Comparison of ENCODE assay signal across 10 cellular contexts in the genomic region with DNA sequence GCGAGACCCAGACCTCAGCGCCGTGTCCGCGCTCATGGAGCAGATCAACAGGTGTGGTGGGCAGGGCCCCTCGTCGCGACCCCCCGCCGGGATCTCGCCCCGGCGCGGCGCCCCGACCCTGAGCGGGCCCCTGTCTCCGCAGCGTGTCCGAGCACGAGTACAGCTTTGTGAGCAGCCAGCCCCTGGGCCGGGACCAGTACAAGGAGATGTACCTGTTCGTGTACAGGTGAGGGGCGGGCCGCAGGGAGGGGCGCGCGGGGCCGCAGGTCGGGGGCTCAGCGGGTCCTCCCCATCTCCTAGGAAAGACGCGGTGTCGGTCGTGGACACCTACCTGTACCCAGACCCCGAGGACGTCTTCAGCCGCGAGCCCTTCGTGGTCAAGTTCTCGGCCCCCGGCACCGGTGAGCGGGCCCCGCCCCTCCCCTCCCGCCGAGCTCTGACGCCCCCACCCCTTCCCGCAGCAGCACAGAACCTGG. TPM values are rescaled to one million over a fixed set of nuclear protein-coding genes. Genes with fewer than 3 reads are reported as not detected.
A peak's percentile ranks its signal among the peaks of the same experiment; 100 is the strongest.
DNase-seq lines count a peak whose midpoint lies in the region; ATAC-seq and TF ChIP-seq lines count a peak whose summit lies in the region.
"Had no signal": no experiment of that assay in that cellular context is flagged by ENCODE, and none has a peak within 500 bp of the region (broad histone marks: within the 10 kb centered on the region; RNA-seq: fewer than 3 reads in every experiment).

No MANE protein-coding gene starts in this region.

- peak overlapping the region; percentile 28 for H3K4me3 ChIP-seq in cardiac muscle cell
- peak overlapping the region; percentile 46 for H3K4me3 ChIP-seq in iPS-15b (ENCODE audit: low read depth, low read length)
- H3K4me3 ChIP-seq in stomach, result peak overlapping the region in 3 of 4 donors; percentile 22 to 34 (median 25)
- peak overlapping the region in 1 of 2 donors; percentile 51 for H3K4me3 ChIP-seq in ascending aorta

- 2 to 8% (median 6%) methylated on average over 23 to 49 of the region's 49 CpGs for WGBS in stomach, 5 donors

- intact Hi-C loops in Right ventricle myocardium superior (cut with DNase I), result no loop called here
- intact Hi-C loops in stomach (cut with DNase I; ENCODE audit: low total_unique reads), result no loop called here
- intact Hi-C loops in ascending aorta (cut with DNase I), result no loop called here

- H3K9me3 ChIP-seq in cardiac muscle cell (ENCODE audit: low read depth), result no peaks in the 10 kb centered on the region
- H3K9me3 ChIP-seq in iPS-15b (ENCODE audit: control insufficient read depth, insufficient read depth, low read length), result no peaks in the 10 kb centered on the region
- no peaks in the 10 kb centered on the region for H3K9me3 ChIP-seq in stomach
- H3K9me3 ChIP-seq in ascending aorta, result no peaks in the 10 kb centered on the region

- H3K27me3 ChIP-seq in cardiac muscle cell (peaks cover 15% of the 10 kb centered on the region), iPS-15b (ENCODE audit: control insufficient read depth, insufficient read depth, low read length) (peaks cover 3% of the 10 kb centered on the region), stomach (peaks cover 5 to 45% (median 28%) of the 10 kb centered on the region in 3 donors), ascending aorta (peaks cover 6% of the 10 kb centered on the region)

- TF ChIP-seq CTCF in cardiac muscle cell (IDR thresholded peaks at IDR 0.05; ENCODE audit: low read depth, low read length) (no peak), stomach (IDR thresholded peaks at IDR 0.05) (no peak), ascending aorta (IDR thresholded peaks at IDR 0.05) (no peak)

- TF ChIP-seq EP300 in stomach (IDR thresholded peaks at IDR 0.05), result no peak

- H3K27ac ChIP-seq in cardiac muscle cell (no peak overlapping the region), stomach (no peak overlapping the region), ascending aorta (no peak overlapping the region)

- H3K36me3 ChIP-seq in cardiac muscle cell, result peaks cover 32% of the 10 kb centered on the region
- H3K36me3 ChIP-seq in iPS-15b (ENCODE audit: control insufficient read depth, insufficient read depth, low read length), result peaks cover 35% of the 10 kb centered on the region
- peaks cover 32 to 66% (median 62%) of the 10 kb centered on the region in 4 donors for H3K36me3 ChIP-seq in stomach
- peaks cover 38 to 42% of the 10 kb centered on the region in 2 donors for H3K36me3 ChIP-seq in ascending aorta

- no peak overlapping the region for H3K9ac ChIP-seq in iPS-15b (ENCODE audit: low read depth, low read length)

- DNase-seq in cardiac muscle cell (ENCODE audit: low read depth in 1 of 2, low spot score in 1 of 2) (no peak), Right ventricle myocardium superior (no peak), stomach (no peak), ascending aorta (ENCODE audit: low spot score in 2 of 2) (no peak)
- DNase-seq: activated CD4-positive, CD25-positive, alpha-beta regulatory T cell; activated effector memory CD4-positive, alpha-beta T cell treated with Interleukin-2 at 50 U/mL for 16 hours; DND-41; SIG-M5 had no signal

- H3K4me1 ChIP-seq in cardiac muscle cell (ENCODE audit: low read depth) (peaks cover 8% of the 10 kb centered on the region), iPS-15b (ENCODE audit: control insufficient read depth, insufficient read depth, low read length) (no peaks in the 10 kb centered on the region), stomach (peaks cover 18 to 32% (median 24%) of the 10 kb centered on the region in 4 donors), ascending aorta (peaks cover 8 to 10% of the 10 kb centered on the region in 2 donors)

- TF ChIP-seq POLR2A in stomach (IDR thresholded peaks at IDR 0.05), result no peak

- ATAC-seq in Right ventricle myocardium superior (ENCODE audit: poor library complexity) (no peak), HG03175 (IDR thresholded peaks at IDR 0.05; ENCODE audit: unreplicated experiment) (no peak)

RNA-seq across cellular contexts. Expression of a gene that starts 0.9 kb away (rescaled TPM):
- total RNA-seq in cardiac muscle cell (1.1 and 1.5 TPM in 2 replicates), Right ventricle myocardium superior (0.35 TPM), stomach (not detected), ascending aorta (not detected)
- polyA plus RNA-seq in cardiac muscle cell (0.68 and 1.3 TPM in 2 replicates), stomach (under 1 TPM in 2 of 3 donors, not detected in 1; 0.68 to 0.90 TPM)

RNA-seq across cellular contexts. Expression of a gene that starts 13.7 kb away (rescaled TPM):
- total RNA-seq in cardiac muscle cell, result 48.1 and 55.4 TPM in 2 replicates
- 27.7 and 28.3 TPM in 2 replicates for polyA plus RNA-seq in cardiac muscle cell
- total RNA-seq in Right ventricle myocardium superior, result 13.6 TPM
- total RNA-seq in stomach, result 100 to 1,000 TPM in 1 of 5 donors, 10 to 100 TPM in 4; 12.7 to 114 (median 64.5) TPM
- polyA plus RNA-seq in stomach, result 10 to 100 TPM; 21.4 to 25.2 (median 23.8) TPM
- total RNA-seq in ascending aorta, result 39.7 TPM

RNA-seq across cellular contexts. Expression of a gene that starts 14.3 kb away (rescaled TPM):
- total RNA-seq in cardiac muscle cell (137 and 197 TPM in 2 replicates), Right ventricle myocardium superior (215 TPM), stomach (100 to 1,000 TPM in 3 of 5 donors, 10 to 100 TPM in 2; 20.4 to 234 (median 113) TPM), ascending aorta (10.9 TPM)
- polyA plus RNA-seq in cardiac muscle cell (343 and 407 TPM in 2 replicates), stomach (100 to 1,000 TPM in 2 of 3 donors, 10 to 100 TPM in 1; 84.3 to 109 (median 106) TPM)

RNA-seq across cellular contexts. Expression of a gene that starts 22.5 kb away (rescaled TPM):
- total RNA-seq in cardiac muscle cell (43.2 and 61.8 TPM in 2 replicates), Right ventricle myocardium superior (34.7 TPM), stomach (10 to 100 TPM in 4 of 5 donors, 1 to 10 TPM in 1; 9.4 to 90.4 (median 15.9) TPM), ascending aorta (21.5 TPM)
- polyA plus RNA-seq in cardiac muscle cell (41.9 and 57.9 TPM in 2 replicates), stomach (10 to 100 TPM in 2 of 3 donors, 1 to 10 TPM in 1; 9.3 to 11.0 (median 10.0) TPM)

RNA-seq across cellular contexts. Expression of a gene that starts 26.5 kb away (rescaled TPM):
- total RNA-seq in cardiac muscle cell, result 24.4 and 24.6 TPM in 2 replicates
- 16.0 and 21.8 TPM in 2 replicates for polyA plus RNA-seq in cardiac muscle cell
- total RNA-seq in Right ventricle myocardium superior, result 11.3 TPM
- 10 to 100 TPM in 4 of 5 donors, 1 to 10 TPM in 1; 2.6 to 78.8 (median 16.5) TPM for total RNA-seq in stomach
- polyA plus RNA-seq in stomach, result 1 to 10 TPM; 4.2 to 6.5 (median 6.3) TPM
- 1.4 TPM for total RNA-seq in ascending aorta
